ENCODE assay signal across 1 cellular context in genomic region chr9:178970-179383, GRCh38.
TF ChIP-seq lines count a peak whose summit lies in the region.
"Not testable (repeated sequence)": the region's sequence is repeated elsewhere in the genome, so short reads cannot be mapped to it uniquely, and the experiment has no call there.

ZNG1A (minus strand) TSS chr9:179056; CDS start chr9:178969, 87 bp downstream.

TF ChIP-seq in HepG2, 621 proteins besides CTCF, POLR2A, EP300 and RAD21 (continued from another document):
- TF ChIP-seq PRDM10 (CRISPR knock-in tag; IDR thresholded peaks at IDR 0.05; ENCODE audit: low read depth) = 0 out of 2 replicates have a peak, but pooled peaks have one; percentile 39
- not testable (repeated sequence) for TF ChIP-seq SP1 (IDR thresholded peaks at IDR 0.05); CREM (CRISPR knock-in tag; IDR thresholded peaks at IDR 0.05)
- peak; percentile 65 for TF ChIP-seq SP1 (CRISPR knock-in tag; IDR thresholded peaks at IDR 0.05)
- TF ChIP-seq TFDP1 (CRISPR knock-in tag; IDR thresholded peaks at IDR 0.05; ENCODE audit: borderline replicate concordance) = 0 out of 2 replicates have a peak, but pooled peaks have one; percentile 21
- TF ChIP-seq ATF1 (CRISPR knock-in tag; IDR thresholded peaks at IDR 0.05) = peak; percentile 80; the same call in 1 of the 2 replicates
- peak; percentile 85 for TF ChIP-seq GATAD1 (CRISPR knock-in tag; IDR thresholded peaks at IDR 0.05)
- TF ChIP-seq ZNF143 (CRISPR knock-in tag; IDR thresholded peaks at IDR 0.05) = peak; percentile 75
- TF ChIP-seq DRAP1 (CRISPR knock-in tag; IDR thresholded peaks at IDR 0.05) = peak; percentile 15; the same call in 1 of the 2 replicates
- peak; percentile 58 for TF ChIP-seq GABPB1 (CRISPR knock-in tag; IDR thresholded peaks at IDR 0.05)
- peak; percentile 70; the same call in 1 of the 2 replicates for TF ChIP-seq KAT8 (CRISPR knock-in tag; IDR thresholded peaks at IDR 0.05)
- peak; percentile 26; the same call in 1 of the 2 replicates for TF ChIP-seq CREM (IDR thresholded peaks at IDR 0.05)
- 0 out of 2 replicates have a peak, but pooled peaks have one; percentile 47 for TF ChIP-seq YEATS4 (CRISPR knock-in tag; IDR thresholded peaks at IDR 0.05; ENCODE audit: borderline replicate concordance)
- peak; percentile 51; the same call in 1 of the 2 replicates for TF ChIP-seq MYC (CRISPR knock-in tag; IDR thresholded peaks at IDR 0.05; ENCODE audit: borderline replicate concordance)
- peak; percentile 26; the same call in 1 of the 2 replicates for TF ChIP-seq CREB1 (IDR thresholded peaks at IDR 0.05)
- TF ChIP-seq CREB1 (CRISPR knock-in tag; IDR thresholded peaks at IDR 0.05) = peak; percentile 85
- peak; percentile 63; the same call in 1 of the 2 replicates for TF ChIP-seq HOXA3 (CRISPR knock-in tag; IDR thresholded peaks at IDR 0.05)
- peak; percentile 33; the same call in 1 of the 2 replicates for TF ChIP-seq KLF12 (CRISPR knock-in tag; IDR thresholded peaks at IDR 0.05; ENCODE audit: borderline replicate concordance)
- 0 out of 2 replicates have a peak, but pooled peaks have one; percentile 32 for TF ChIP-seq YEATS2 (CRISPR knock-in tag; IDR thresholded peaks at IDR 0.05; ENCODE audit: borderline replicate concordance)
- TF ChIP-seq TFDP2 (CRISPR knock-in tag; IDR thresholded peaks at IDR 0.05) = peak; percentile 42; the same call in 1 of the 2 replicates
- 0 out of 2 replicates have a peak, but pooled peaks have one; percentile 35 for TF ChIP-seq ZFY (CRISPR knock-in tag; IDR thresholded peaks at IDR 0.05)
- peak; percentile 45; the same call in 1 of the 2 replicates for TF ChIP-seq KMT2B (CRISPR knock-in tag; IDR thresholded peaks at IDR 0.05)
- TF ChIP-seq ZNF574 (CRISPR knock-in tag; IDR thresholded peaks at IDR 0.05) = peak; percentile 29; the same call in 1 of the 2 replicates
